ENCODE assay signal across 15 cellular contexts in the genomic region with DNA sequence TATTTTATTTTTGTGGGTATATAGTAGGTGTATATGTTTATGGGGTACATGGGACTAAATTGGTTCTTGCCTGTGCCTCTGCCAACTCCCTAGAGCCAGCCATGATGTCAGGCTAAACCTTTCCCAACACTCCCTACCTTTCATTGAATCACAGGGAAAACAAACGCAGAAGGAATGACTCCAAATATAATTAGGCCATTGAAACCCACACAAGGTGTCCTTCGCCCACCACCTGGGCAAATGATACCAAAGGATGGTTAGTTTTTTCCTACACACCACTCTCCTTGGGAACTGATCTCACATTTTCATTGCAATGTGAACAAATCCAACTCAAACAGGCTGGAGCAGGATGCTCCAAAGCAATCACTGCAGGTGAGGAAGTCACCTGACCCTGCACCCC.
"Had no signal": no experiment of that assay in that cellular context is flagged by ENCODE, and none has a peak within 500 bp of the region (broad histone marks: within the 10 kb centered on the region; RNA-seq: fewer than 3 reads in every experiment).

No MANE protein-coding gene starts in this region.

- ATAC-seq: activated CD8-positive, alpha-beta memory T cell treated with anti-CD3 and anti-CD28 coated beads, Interleukin-2, amount 10 ng/mL, durations not matched to agents 7 days and 5 days; activated T-cell treated with anti-CD3 and anti-CD28 coated beads, Interleukin-2, amount 50 U/mL, for 4 hours; pancreas had no signal

- H3K27ac Mint-ChIP-seq: activated CD4-positive, alpha-beta T cell treated with anti-CD3 and anti-CD28 coated beads, Interleukin-2, amount 10 ng/mL, durations not matched to agents 7 days and 5 days; activated CD8-positive, alpha-beta memory T cell treated with anti-CD3 and anti-CD28 coated beads, Interleukin-2, amount 10 ng/mL, durations not matched to agents 7 days and 5 days; neural progenitor cell had no signal

- H3K4me3 ChIP-seq: ascending aorta, colonic mucosa, hepatocyte, neural progenitor cell, pancreas, skin epidermis, stomach had no signal

- H3K4me1 ChIP-seq: neural progenitor cell had no signal

- H3K4me3 Mint-ChIP-seq: activated CD4-positive, alpha-beta T cell treated with anti-CD3 and anti-CD28 coated beads, Interleukin-2, amount 10 ng/mL, durations not matched to agents 7 days and 5 days; activated CD8-positive, alpha-beta memory T cell treated with anti-CD3 and anti-CD28 coated beads, Interleukin-2, amount 10 ng/mL, durations not matched to agents 7 days and 5 days; activated T-cell treated with anti-CD3 and anti-CD28 coated beads, Interleukin-2, amount 50 U/mL, for 4 hours; mesothelial cell of epicardium; neural progenitor cell had no signal

- H3K27ac ChIP-seq: colonic mucosa, hepatocyte, neural progenitor cell, pancreas, skin epidermis had no signal

- H3K4me1 Mint-ChIP-seq: activated CD4-positive, alpha-beta T cell treated with anti-CD3 and anti-CD28 coated beads, Interleukin-2, amount 10 ng/mL, durations not matched to agents 7 days and 5 days; activated CD8-positive, alpha-beta memory T cell treated with anti-CD3 and anti-CD28 coated beads, Interleukin-2, amount 10 ng/mL, durations not matched to agents 7 days and 5 days had no signal

- H3K9me3 ChIP-seq: ascending aorta, colonic mucosa, pancreas, stomach had no signal

- H3K9me3 Mint-ChIP-seq: activated CD4-positive, alpha-beta T cell treated with anti-CD3 and anti-CD28 coated beads, Interleukin-2, amount 10 ng/mL, durations not matched to agents 7 days and 5 days; activated T-cell treated with anti-CD3 and anti-CD28 coated beads, Interleukin-2, amount 50 U/mL, for 4 hours; mesothelial cell of epicardium; neural progenitor cell had no signal

- H3K36me3 ChIP-seq: colonic mucosa, pancreas had no signal

- DNase-seq: activated CD4-positive, alpha-beta T cell treated with anti-CD3 and anti-CD28 coated beads, Interleukin-2, amount 10 ng/mL, durations not matched to agents 7 days and 5 days; activated CD4-positive, CD25-positive, alpha-beta regulatory T cell; activated CD8-positive, alpha-beta memory T cell treated with anti-CD3 and anti-CD28 coated beads, Interleukin-2, amount 10 ng/mL, durations not matched to agents 7 days and 5 days; activated gamma-delta T cell treated with Interleukin-2 at 50 U/mL for 16 hours; activated T-cell treated with anti-CD3 and anti-CD28 coated beads, Interleukin-2, amount 50 U/mL, for 4 hours; colonic mucosa; effector CD8-positive, alpha-beta T cell; pancreas; stimulated activated CD4-positive, alpha-beta T cell treated with anti-CD3 and anti-CD28 coated beads, Interleukin-4, amount 100 ng/mL, for 4 hours; stomach had no signal

- H3K27me3 ChIP-seq: ascending aorta, colonic mucosa, hepatocyte, neural progenitor cell, pancreas, stomach had no signal

- H3K27me3 Mint-ChIP-seq: activated CD4-positive, alpha-beta T cell treated with anti-CD3 and anti-CD28 coated beads, Interleukin-2, amount 10 ng/mL, durations not matched to agents 7 days and 5 days; activated CD8-positive, alpha-beta memory T cell treated with anti-CD3 and anti-CD28 coated beads, Interleukin-2, amount 10 ng/mL, durations not matched to agents 7 days and 5 days had no signal
